In genomic region chr17:52505601-52506000, GRCh38 we compare ENCODE assay signal across 34 cellular contexts.
"Had no signal": no experiment of that assay in that cellular context is flagged by ENCODE, and none has a peak within 500 bp of the region (broad histone marks: within the 10 kb centered on the region; RNA-seq: fewer than 3 reads in every experiment).

No MANE protein-coding gene starts in this region.

- ATAC-seq: activated CD8-positive, alpha-beta T cell treated with anti-CD3 and anti-CD28 coated beads for 36 hours; activated naive CD4-positive, alpha-beta T cell treated with anti-CD3 and anti-CD28 coated beads, Interleukin-2, amount 50 U/mL, for 72 hours; activated T-cell treated with anti-CD3 and anti-CD28 coated beads, Interleukin-2, amount 50 U/mL, for 4 hours; activated T-cell treated with anti-CD3 and anti-CD28 coated beads, Interleukin-2, amount 50 U/mL, for 72 hours; activated T-helper 17 cell treated with anti-CD3 and anti-CD28 coated beads, Interleukin-2, amount 50 U/mL, for 72 hours; body of pancreas had no signal

- H3K27ac Mint-ChIP-seq: activated B cell treated with CpG ODN at 0.5 μM for 24 hours; activated CD4-positive, alpha-beta memory T cell treated with anti-CD3 and anti-CD28 coated beads for 36 hours; activated CD4-positive, alpha-beta T cell treated with anti-CD3 and anti-CD28 coated beads, Interleukin-2, amount 10 ng/mL, durations not matched to agents 24 days and 14 days; activated CD8-positive, alpha-beta T cell treated with anti-CD3 and anti-CD28 coated beads for 36 hours; activated naive CD4-positive, alpha-beta T cell treated with anti-CD3 and anti-CD28 coated beads for 36 hours; activated naive CD4-positive, alpha-beta T cell treated with anti-CD3 and anti-CD28 coated beads, Interleukin-2, amount 50 U/mL, for 72 hours; activated naive CD8-positive, alpha-beta T cell treated with anti-CD3 and anti-CD28 coated beads for 36 hours; activated T-cell treated with anti-CD3 and anti-CD28 coated beads, Interleukin-2, amount 50 U/mL, for 72 hours; activated T-helper 1 cell treated with anti-CD3 and anti-CD28 coated beads, Interleukin-12 subunit alpha, Interleukin-12 subunit beta, Interleukin-2, Interleukin-4 antibody, amounts not matched to agents 30 ng/mL and 10 ng/mL and 1 ng/mL, durations not matched to agents 14 hours and 24 hours and 36 hours; activated T-helper 17 cell treated with anti-CD3 and anti-CD28 coated beads, Interleukin-2, amount 50 U/mL, for 72 hours; T-helper 1 cell treated with Interleukin-12 subunit alpha and Interleukin-12 subunit beta and Interleukin-4 antibody, amounts not matched to agents 30 μg/mL and 1 μg/mL, for 36 hours; T-helper 2 cell treated with Interferon-gamma antibody and Interleukin-4, amounts not matched to agents 5 μg/mL and 100 μg/mL, for 36 hours had no signal

- H3K4me1 ChIP-seq: adrenal gland, body of pancreas had no signal

- H3K27me3 Mint-ChIP-seq: activated B cell treated with CpG ODN at 0.5 μM for 24 hours; activated CD4-positive, alpha-beta memory T cell treated with anti-CD3 and anti-CD28 coated beads for 36 hours; activated CD4-positive, alpha-beta T cell treated with anti-CD3 and anti-CD28 coated beads, Interleukin-2, amount 10 ng/mL, durations not matched to agents 24 days and 14 days; activated CD8-positive, alpha-beta T cell treated with anti-CD3 and anti-CD28 coated beads for 36 hours; activated naive CD8-positive, alpha-beta T cell treated with anti-CD3 and anti-CD28 coated beads for 36 hours; activated T-helper 17 cell treated with anti-CD3 and anti-CD28 coated beads, Interleukin-2, amount 50 U/mL, for 72 hours had no signal

- H3K4me1 Mint-ChIP-seq: activated B cell treated with CpG ODN at 0.5 μM for 24 hours; activated CD4-positive, alpha-beta T cell treated with anti-CD3 and anti-CD28 coated beads, Interleukin-2, amount 10 ng/mL, durations not matched to agents 24 days and 14 days; activated naive CD8-positive, alpha-beta T cell treated with anti-CD3 and anti-CD28 coated beads for 36 hours; activated T-helper 17 cell treated with anti-CD3 and anti-CD28 coated beads, Interleukin-2, amount 50 U/mL, for 72 hours had no signal

- H3K36me3 ChIP-seq: adrenal gland, brain microvascular endothelial cell had no signal

- H3K4me3 Mint-ChIP-seq: activated B cell treated with CpG ODN at 0.5 μM for 24 hours; activated CD4-positive, alpha-beta memory T cell treated with anti-CD3 and anti-CD28 coated beads for 36 hours; activated CD4-positive, alpha-beta T cell treated with anti-CD3 and anti-CD28 coated beads, Interleukin-2, amount 10 ng/mL, durations not matched to agents 24 days and 14 days; activated CD8-positive, alpha-beta T cell treated with anti-CD3 and anti-CD28 coated beads for 36 hours; activated naive CD4-positive, alpha-beta T cell treated with anti-CD3 and anti-CD28 coated beads for 36 hours; activated naive CD8-positive, alpha-beta T cell treated with anti-CD3 and anti-CD28 coated beads for 36 hours; activated T-cell treated with anti-CD3 and anti-CD28 coated beads, Interleukin-2, amount 50 U/mL, for 4 hours; activated T-cell treated with anti-CD3 and anti-CD28 coated beads, Interleukin-2, amount 50 U/mL, for 72 hours; activated T-helper 1 cell treated with anti-CD3 and anti-CD28 coated beads, Interleukin-12 subunit alpha, Interleukin-12 subunit beta, Interleukin-2, Interleukin-4 antibody, amounts not matched to agents 30 ng/mL and 10 ng/mL and 1 ng/mL, durations not matched to agents 14 hours and 24 hours and 36 hours; activated T-helper 17 cell treated with anti-CD3 and anti-CD28 coated beads, Interleukin-2, amount 50 U/mL, for 72 hours; T-helper 1 cell treated with Interleukin-12 subunit alpha and Interleukin-12 subunit beta and Interleukin-4 antibody, amounts not matched to agents 30 μg/mL and 1 μg/mL, for 36 hours; T-helper 2 cell treated with Interferon-gamma antibody and Interleukin-4, amounts not matched to agents 5 μg/mL and 100 μg/mL, for 36 hours had no signal

- H3K36me3 Mint-ChIP-seq: activated CD4-positive, alpha-beta memory T cell treated with anti-CD3 and anti-CD28 coated beads for 36 hours; activated naive CD8-positive, alpha-beta T cell treated with anti-CD3 and anti-CD28 coated beads for 36 hours had no signal

- H3K27ac ChIP-seq: adrenal gland, body of pancreas, brain microvascular endothelial cell, VCaP had no signal

- H3K27me3 ChIP-seq: adrenal gland, body of pancreas, brain microvascular endothelial cell had no signal

- H3K9me3 ChIP-seq: adrenal gland, body of pancreas had no signal

- H3K4me3 ChIP-seq: adrenal gland, body of pancreas had no signal

- H3K9me3 Mint-ChIP-seq: activated CD8-positive, alpha-beta T cell treated with anti-CD3 and anti-CD28 coated beads for 36 hours; activated naive CD4-positive, alpha-beta T cell treated with anti-CD3 and anti-CD28 coated beads for 36 hours; activated T-helper 1 cell treated with anti-CD3 and anti-CD28 coated beads, Interleukin-12 subunit alpha, Interleukin-12 subunit beta, Interleukin-2, Interleukin-4 antibody, amounts not matched to agents 30 ng/mL and 10 ng/mL and 1 ng/mL, durations not matched to agents 14 hours and 24 hours and 36 hours had no signal

- DNase-seq: activated B cell treated with CpG ODN at 0.5 μM for 24 hours; activated CD4-positive, alpha-beta memory T cell treated with anti-CD3 and anti-CD28 coated beads for 36 hours; activated CD4-positive, alpha-beta T cell treated with anti-CD3 and anti-CD28 coated beads for 4 hours; activated CD4-positive, alpha-beta T cell treated with anti-CD3 and anti-CD28 coated beads, Interleukin-2, amount 10 ng/mL, durations not matched to agents 24 days and 14 days; activated CD4-positive, alpha-beta T cell treated with anti-CD3 and anti-CD28 coated beads, Interleukin-2, amount 50 U/mL, for 1 hour; activated CD4-positive, alpha-beta T cell treated with anti-CD3 and anti-CD28 coated beads, Interleukin-2, amount 50 U/mL, for 4 hours; activated CD4-positive, CD25-positive, alpha-beta regulatory T cell treated with anti-CD3 and anti-CD28 coated beads, Interleukin-2, amount 50 U/mL, for 72 hours; activated CD8-positive, alpha-beta memory T cell treated with anti-CD3 and anti-CD28 coated beads, Interleukin-2, amount 50 U/mL, for 4 hours; activated CD8-positive, alpha-beta T cell treated with anti-CD3 and anti-CD28 coated beads for 36 hours; activated effector memory CD4-positive, alpha-beta T cell treated with anti-CD3 and anti-CD28 coated beads, Interleukin-2, amount 50 U/mL, for 16 hours; activated gamma-delta T cell treated with Interleukin-2 at 50 U/mL for 16 hours; activated naive CD4-positive, alpha-beta T cell; activated naive CD4-positive, alpha-beta T cell treated with anti-CD3 and anti-CD28 coated beads for 36 hours; activated naive CD4-positive, alpha-beta T cell treated with anti-CD3 and anti-CD28 coated beads, Interleukin-2, amount 50 U/mL, for 16 hours; activated naive CD8-positive, alpha-beta T cell treated with anti-CD3 and anti-CD28 coated beads for 36 hours; activated T-cell treated with anti-CD3 and anti-CD28 coated beads for 4 hours; activated T-cell treated with anti-CD3 and anti-CD28 coated beads, Interleukin-2, amount 50 U/mL, for 1 hour; activated T-cell treated with anti-CD3 and anti-CD28 coated beads, Interleukin-2, amount 50 U/mL, for 4 hours; activated T-cell treated with anti-CD3 and anti-CD28 coated beads, Interleukin-2, amount 50 U/mL, for 72 hours; adrenal gland; amniotic stem cell; aorta; body of pancreas; brain microvascular endothelial cell; central memory CD4-positive, alpha-beta T cell; T-helper 1 cell; T-helper 2 cell; T-helper 9 cell had no signal
